1 cellular context compared by ENCODE assay signal in the genomic region with DNA sequence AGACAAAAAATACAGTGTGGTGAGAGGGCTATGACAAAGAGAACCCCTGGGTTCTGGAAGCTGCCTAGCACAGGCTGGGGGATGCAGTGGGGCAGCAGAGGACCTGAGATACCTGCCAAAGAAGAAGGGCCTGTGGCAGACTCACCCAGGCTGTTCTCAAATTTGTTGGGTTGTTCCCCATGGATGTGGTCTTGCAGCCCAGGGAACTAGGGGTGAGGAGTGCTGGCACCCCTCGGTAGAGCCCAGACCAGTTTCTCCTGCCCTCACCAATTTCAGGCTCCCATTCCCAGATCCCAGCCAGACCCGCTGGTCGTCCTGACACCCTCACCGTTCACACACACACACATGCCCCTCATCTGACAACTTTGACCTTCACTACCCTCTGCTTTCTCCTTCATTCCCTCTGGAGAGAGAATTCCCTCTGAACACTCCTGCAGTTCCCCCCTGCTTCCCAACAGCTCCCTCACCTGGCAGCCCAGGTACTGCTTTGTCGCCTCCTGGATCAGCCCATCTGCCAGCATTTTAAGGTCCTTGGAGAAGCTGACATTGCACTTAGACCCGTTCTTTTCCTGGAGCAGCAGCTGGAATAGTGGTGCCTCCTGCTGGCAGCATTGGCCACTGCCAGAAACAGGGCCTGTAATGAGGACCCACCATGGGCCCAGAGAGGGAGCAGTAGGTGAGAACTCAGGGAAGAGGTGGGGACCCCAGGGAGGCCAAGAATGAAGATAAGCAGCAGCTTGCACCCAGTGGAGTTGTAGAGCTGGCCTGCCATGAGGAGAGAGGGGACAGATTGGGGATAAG.
A peak's percentile ranks its signal among the peaks of the same experiment; 100 is the strongest.
TF ChIP-seq lines count a peak whose summit lies in the region.

No MANE protein-coding gene starts in this region.

TF ChIP-seq in K562, 482 proteins besides CTCF, POLR2A, EP300 and RAD21 (continued from another document and continues in another):
- peak; percentile 61 for TF ChIP-seq DACH1 (IDR thresholded peaks at IDR 0.05; ENCODE audit: partially characterized antibody)
- TF ChIP-seq MTA3 (IDR thresholded peaks at IDR 0.05; ENCODE audit: borderline replicate concordance), result peak; percentile 53; the same call in 1 of the 2 replicates
- TF ChIP-seq MAFK (IDR thresholded peaks at IDR 0.05; ENCODE audit: low read length), result peak; percentile 70
- peak; percentile 86 for TF ChIP-seq C11orf30 (IDR thresholded peaks at IDR 0.05; ENCODE audit: low read depth)
- peak; percentile 87 for TF ChIP-seq ZNF316 (IDR thresholded peaks at IDR 0.05)
- TF ChIP-seq JUND (IDR thresholded peaks at IDR 0.05; ENCODE audit: borderline replicate concordance, low read depth, low read length), result peak; percentile 70
- no peak; the same call in 2 of the 3 replicates for TF ChIP-seq JUND (tag; IDR thresholded peaks at IDR 0.05; ENCODE audit: borderline replicate concordance, low read depth, low read length)
- TF ChIP-seq, protein P1, sequence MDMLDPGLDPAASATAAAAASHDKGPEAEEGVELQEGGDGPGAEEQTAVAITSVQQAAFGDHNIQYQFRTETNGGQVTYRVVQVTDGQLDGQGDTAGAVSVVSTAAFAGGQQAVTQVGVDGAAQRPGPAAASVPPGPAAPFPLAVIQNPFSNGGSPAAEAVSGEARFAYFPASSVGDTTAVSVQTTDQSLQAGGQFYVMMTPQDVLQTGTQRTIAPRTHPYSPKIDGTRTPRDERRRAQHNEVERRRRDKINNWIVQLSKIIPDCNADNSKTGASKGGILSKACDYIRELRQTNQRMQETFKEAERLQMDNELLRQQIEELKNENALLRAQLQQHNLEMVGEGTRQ (CRISPR knock-in tag; IDR thresholded peaks at IDR 0.05), result no peak
- peak; percentile 69 for TF ChIP-seq MAFG (tag; conservative IDR thresholded peaks at IDR 0.05)
- peak; percentile 73; the same call in 1 of the 2 replicates for TF ChIP-seq RB1 (IDR thresholded peaks at IDR 0.05; ENCODE audit: low read depth)
- peak; percentile 77 for TF ChIP-seq SMC3 (conservative IDR thresholded peaks at IDR 0.05; ENCODE audit: insufficient read depth, low read depth, low read length)
- TF ChIP-seq ZKSCAN1 (IDR thresholded peaks at IDR 0.05; ENCODE audit: low read depth, low read length), result no peak
- TF ChIP-seq, protein P2, sequence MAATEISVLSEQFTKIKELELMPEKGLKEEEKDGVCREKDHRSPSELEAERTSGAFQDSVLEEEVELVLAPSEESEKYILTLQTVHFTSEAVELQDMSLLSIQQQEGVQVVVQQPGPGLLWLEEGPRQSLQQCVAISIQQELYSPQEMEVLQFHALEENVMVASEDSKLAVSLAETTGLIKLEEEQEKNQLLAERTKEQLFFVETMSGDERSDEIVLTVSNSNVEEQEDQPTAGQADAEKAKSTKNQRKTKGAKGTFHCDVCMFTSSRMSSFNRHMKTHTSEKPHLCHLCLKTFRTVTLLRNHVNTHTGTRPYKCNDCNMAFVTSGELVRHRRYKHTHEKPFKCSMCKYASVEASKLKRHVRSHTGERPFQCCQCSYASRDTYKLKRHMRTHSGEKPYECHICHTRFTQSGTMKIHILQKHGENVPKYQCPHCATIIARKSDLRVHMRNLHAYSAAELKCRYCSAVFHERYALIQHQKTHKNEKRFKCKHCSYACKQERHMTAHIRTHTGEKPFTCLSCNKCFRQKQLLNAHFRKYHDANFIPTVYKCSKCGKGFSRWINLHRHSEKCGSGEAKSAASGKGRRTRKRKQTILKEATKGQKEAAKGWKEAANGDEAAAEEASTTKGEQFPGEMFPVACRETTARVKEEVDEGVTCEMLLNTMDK (IDR thresholded peaks at IDR 0.05; ENCODE audit: borderline replicate concordance, insufficient read depth, low read depth, low read length, poor library complexity, severe bottlenecking), result peak; percentile 1
- TF ChIP-seq, protein P3, sequence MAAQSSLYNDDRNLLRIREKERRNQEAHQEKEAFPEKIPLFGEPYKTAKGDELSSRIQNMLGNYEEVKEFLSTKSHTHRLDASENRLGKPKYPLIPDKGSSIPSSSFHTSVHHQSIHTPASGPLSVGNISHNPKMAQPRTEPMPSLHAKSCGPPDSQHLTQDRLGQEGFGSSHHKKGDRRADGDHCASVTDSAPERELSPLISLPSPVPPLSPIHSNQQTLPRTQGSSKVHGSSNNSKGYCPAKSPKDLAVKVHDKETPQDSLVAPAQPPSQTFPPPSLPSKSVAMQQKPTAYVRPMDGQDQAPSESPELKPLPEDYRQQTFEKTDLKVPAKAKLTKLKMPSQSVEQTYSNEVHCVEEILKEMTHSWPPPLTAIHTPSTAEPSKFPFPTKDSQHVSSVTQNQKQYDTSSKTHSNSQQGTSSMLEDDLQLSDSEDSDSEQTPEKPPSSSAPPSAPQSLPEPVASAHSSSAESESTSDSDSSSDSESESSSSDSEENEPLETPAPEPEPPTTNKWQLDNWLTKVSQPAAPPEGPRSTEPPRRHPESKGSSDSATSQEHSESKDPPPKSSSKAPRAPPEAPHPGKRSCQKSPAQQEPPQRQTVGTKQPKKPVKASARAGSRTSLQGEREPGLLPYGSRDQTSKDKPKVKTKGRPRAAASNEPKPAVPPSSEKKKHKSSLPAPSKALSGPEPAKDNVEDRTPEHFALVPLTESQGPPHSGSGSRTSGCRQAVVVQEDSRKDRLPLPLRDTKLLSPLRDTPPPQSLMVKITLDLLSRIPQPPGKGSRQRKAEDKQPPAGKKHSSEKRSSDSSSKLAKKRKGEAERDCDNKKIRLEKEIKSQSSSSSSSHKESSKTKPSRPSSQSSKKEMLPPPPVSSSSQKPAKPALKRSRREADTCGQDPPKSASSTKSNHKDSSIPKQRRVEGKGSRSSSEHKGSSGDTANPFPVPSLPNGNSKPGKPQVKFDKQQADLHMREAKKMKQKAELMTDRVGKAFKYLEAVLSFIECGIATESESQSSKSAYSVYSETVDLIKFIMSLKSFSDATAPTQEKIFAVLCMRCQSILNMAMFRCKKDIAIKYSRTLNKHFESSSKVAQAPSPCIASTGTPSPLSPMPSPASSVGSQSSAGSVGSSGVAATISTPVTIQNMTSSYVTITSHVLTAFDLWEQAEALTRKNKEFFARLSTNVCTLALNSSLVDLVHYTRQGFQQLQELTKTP (IDR thresholded peaks at IDR 0.05; ENCODE audit: low read depth in 1 of 2, partially characterized antibody in 2 of 2), result peak in 1 of 2 experiments; percentile 65
- TF ChIP-seq CBX3 (IDR thresholded peaks at IDR 0.05; ENCODE audit: borderline replicate concordance in 1 of 2, low read length in 2 of 2), result peak in 1 of 2 experiments; percentile 40; a peak in 1 of 3 replicates
- peak; percentile 41; the same call in 1 of the 2 replicates for TF ChIP-seq CREM (IDR thresholded peaks at IDR 0.05; ENCODE audit: low read depth)
- TF ChIP-seq, protein P4, sequence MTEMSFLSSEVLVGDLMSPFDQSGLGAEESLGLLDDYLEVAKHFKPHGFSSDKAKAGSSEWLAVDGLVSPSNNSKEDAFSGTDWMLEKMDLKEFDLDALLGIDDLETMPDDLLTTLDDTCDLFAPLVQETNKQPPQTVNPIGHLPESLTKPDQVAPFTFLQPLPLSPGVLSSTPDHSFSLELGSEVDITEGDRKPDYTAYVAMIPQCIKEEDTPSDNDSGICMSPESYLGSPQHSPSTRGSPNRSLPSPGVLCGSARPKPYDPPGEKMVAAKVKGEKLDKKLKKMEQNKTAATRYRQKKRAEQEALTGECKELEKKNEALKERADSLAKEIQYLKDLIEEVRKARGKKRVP (CRISPR knock-in tag; IDR thresholded peaks at IDR 0.05), result no peak
- TF ChIP-seq GABPA (tag; conservative IDR thresholded peaks at IDR 0.05; ENCODE audit: low read depth), result no peak
- no peak for TF ChIP-seq SMARCA4 (IDR thresholded peaks at IDR 0.05)
- TF ChIP-seq, protein P5, sequence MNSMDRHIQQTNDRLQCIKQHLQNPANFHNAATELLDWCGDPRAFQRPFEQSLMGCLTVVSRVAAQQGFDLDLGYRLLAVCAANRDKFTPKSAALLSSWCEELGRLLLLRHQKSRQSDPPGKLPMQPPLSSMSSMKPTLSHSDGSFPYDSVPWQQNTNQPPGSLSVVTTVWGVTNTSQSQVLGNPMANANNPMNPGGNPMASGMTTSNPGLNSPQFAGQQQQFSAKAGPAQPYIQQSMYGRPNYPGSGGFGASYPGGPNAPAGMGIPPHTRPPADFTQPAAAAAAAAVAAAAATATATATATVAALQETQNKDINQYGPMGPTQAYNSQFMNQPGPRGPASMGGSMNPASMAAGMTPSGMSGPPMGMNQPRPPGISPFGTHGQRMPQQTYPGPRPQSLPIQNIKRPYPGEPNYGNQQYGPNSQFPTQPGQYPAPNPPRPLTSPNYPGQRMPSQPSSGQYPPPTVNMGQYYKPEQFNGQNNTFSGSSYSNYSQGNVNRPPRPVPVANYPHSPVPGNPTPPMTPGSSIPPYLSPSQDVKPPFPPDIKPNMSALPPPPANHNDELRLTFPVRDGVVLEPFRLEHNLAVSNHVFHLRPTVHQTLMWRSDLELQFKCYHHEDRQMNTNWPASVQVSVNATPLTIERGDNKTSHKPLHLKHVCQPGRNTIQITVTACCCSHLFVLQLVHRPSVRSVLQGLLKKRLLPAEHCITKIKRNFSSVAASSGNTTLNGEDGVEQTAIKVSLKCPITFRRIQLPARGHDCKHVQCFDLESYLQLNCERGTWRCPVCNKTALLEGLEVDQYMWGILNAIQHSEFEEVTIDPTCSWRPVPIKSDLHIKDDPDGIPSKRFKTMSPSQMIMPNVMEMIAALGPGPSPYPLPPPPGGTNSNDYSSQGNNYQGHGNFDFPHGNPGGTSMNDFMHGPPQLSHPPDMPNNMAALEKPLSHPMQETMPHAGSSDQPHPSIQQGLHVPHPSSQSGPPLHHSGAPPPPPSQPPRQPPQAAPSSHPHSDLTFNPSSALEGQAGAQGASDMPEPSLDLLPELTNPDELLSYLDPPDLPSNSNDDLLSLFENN (IDR thresholded peaks at IDR 0.05; ENCODE audit: low read depth in 2 of 2, low read length in 2 of 2), result no peak
- no peak for TF ChIP-seq ETV1 (tag; conservative IDR thresholded peaks at IDR 0.05; ENCODE audit: low read depth)
- TF ChIP-seq KDM4B (IDR thresholded peaks at IDR 0.05; ENCODE audit: borderline replicate concordance in 2 of 2, low read depth in 1 of 2), result no peak
- TF ChIP-seq, protein P6, sequence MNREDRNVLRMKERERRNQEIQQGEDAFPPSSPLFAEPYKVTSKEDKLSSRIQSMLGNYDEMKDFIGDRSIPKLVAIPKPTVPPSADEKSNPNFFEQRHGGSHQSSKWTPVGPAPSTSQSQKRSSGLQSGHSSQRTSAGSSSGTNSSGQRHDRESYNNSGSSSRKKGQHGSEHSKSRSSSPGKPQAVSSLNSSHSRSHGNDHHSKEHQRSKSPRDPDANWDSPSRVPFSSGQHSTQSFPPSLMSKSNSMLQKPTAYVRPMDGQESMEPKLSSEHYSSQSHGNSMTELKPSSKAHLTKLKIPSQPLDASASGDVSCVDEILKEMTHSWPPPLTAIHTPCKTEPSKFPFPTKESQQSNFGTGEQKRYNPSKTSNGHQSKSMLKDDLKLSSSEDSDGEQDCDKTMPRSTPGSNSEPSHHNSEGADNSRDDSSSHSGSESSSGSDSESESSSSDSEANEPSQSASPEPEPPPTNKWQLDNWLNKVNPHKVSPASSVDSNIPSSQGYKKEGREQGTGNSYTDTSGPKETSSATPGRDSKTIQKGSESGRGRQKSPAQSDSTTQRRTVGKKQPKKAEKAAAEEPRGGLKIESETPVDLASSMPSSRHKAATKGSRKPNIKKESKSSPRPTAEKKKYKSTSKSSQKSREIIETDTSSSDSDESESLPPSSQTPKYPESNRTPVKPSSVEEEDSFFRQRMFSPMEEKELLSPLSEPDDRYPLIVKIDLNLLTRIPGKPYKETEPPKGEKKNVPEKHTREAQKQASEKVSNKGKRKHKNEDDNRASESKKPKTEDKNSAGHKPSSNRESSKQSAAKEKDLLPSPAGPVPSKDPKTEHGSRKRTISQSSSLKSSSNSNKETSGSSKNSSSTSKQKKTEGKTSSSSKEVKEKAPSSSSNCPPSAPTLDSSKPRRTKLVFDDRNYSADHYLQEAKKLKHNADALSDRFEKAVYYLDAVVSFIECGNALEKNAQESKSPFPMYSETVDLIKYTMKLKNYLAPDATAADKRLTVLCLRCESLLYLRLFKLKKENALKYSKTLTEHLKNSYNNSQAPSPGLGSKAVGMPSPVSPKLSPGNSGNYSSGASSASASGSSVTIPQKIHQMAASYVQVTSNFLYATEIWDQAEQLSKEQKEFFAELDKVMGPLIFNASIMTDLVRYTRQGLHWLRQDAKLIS (CRISPR knock-in tag; IDR thresholded peaks at IDR 0.05), result no peak
- 0 out of 2 replicates have a peak, but pooled peaks have one; percentile 39 for TF ChIP-seq ZNF384 (IDR thresholded peaks at IDR 0.05; ENCODE audit: low read depth, low read length)
- TF ChIP-seq PURB (CRISPR knock-in tag; IDR thresholded peaks at IDR 0.05; ENCODE audit: low read depth), result no peak
- TF ChIP-seq MAFF (IDR thresholded peaks at IDR 0.05; ENCODE audit: low read length), result peak; percentile 67
- no peak for TF ChIP-seq ZNF696 (CRISPR knock-in tag; conservative IDR thresholded peaks at IDR 0.05)
- TF ChIP-seq, protein P7, sequence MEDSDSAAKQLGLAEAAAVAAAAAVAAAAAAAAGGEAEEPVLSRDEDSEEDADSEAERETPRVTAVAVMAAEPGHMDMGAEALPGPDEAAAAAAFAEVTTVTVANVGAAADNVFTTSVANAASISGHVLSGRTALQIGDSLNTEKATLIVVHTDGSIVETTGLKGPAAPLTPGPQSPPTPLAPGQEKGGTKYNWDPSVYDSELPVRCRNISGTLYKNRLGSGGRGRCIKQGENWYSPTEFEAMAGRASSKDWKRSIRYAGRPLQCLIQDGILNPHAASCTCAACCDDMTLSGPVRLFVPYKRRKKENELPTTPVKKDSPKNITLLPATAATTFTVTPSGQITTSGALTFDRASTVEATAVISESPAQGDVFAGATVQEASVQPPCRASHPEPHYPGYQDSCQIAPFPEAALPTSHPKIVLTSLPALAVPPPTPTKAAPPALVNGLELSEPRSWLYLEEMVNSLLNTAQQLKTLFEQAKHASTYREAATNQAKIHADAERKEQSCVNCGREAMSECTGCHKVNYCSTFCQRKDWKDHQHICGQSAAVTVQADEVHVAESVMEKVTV (CRISPR knock-in tag; IDR thresholded peaks at IDR 0.05), result peak; percentile 88
- TF ChIP-seq CREB1 (IDR thresholded peaks at IDR 0.05), result peak; percentile 10; the same call in 1 of the 2 replicates
- TF ChIP-seq CREB1 (CRISPR knock-in tag; IDR thresholded peaks at IDR 0.05), result no peak
- 0 out of 2 replicates have a peak, but pooled peaks have one; percentile 34 for TF ChIP-seq ELF2 (CRISPR knock-in tag; IDR thresholded peaks at IDR 0.05)
- no peak for TF ChIP-seq POLR2AphosphoS5 (IDR thresholded peaks at IDR 0.05; ENCODE audit: control insufficient read depth, insufficient read depth, low read depth, low read length)
- no peak for TF ChIP-seq SP1 (CRISPR knock-in tag; IDR thresholded peaks at IDR 0.05)
- no peak for TF ChIP-seq SIRT6 (IDR thresholded peaks at IDR 0.05; ENCODE audit: low read depth, low read length)
- TF ChIP-seq MAZ (CRISPR knock-in tag; conservative IDR thresholded peaks at IDR 0.05 in 1 of 2, IDR thresholded peaks at IDR 0.05 in 1 of 2), result peak in 1 of 2 experiments; percentile 75; a peak in 2 of 4 replicates
- TF ChIP-seq ZNF23 (CRISPR knock-in tag; IDR thresholded peaks at IDR 0.05), result no peak
- TF ChIP-seq ZEB2 (IDR thresholded peaks at IDR 0.05), result 0 out of 2 replicates have a peak, but pooled peaks have one; percentile 33
- no peak for TF ChIP-seq ZNF124 (CRISPR knock-in tag; IDR thresholded peaks at IDR 0.05)
